Comparison of ENCODE assay signal across 30 cellular contexts in the genomic region with DNA sequence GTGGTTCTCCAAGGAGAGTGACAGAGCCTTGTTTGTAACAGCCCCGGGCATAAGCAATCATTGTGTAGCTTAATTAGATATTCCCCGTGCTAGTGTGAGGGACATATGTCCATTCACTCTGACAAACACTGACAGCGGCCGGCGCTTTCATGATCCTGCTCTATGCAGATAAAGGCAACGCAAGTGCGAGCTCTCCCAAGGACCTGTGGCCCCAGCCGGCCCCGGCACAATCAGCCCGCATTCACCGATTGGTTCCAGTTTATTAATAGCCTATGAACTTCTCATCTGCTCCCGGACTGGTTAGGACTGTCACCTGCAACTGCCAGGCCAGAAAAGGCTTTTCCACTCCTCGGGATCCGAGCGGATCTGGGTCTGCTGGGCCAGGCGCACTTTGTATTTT. TPM values are rescaled to one million over a fixed set of nuclear protein-coding genes. Genes with fewer than 3 reads are reported as not detected.
"Had no signal": no experiment of that assay in that cellular context is flagged by ENCODE, and none has a peak within 500 bp of the region (broad histone marks: within the 10 kb centered on the region; RNA-seq: fewer than 3 reads in every experiment).

No MANE protein-coding gene starts in this region.

- H3K4me3 Mint-ChIP-seq: activated CD4-positive, alpha-beta T cell treated with anti-CD3 and anti-CD28 coated beads for 36 hours; activated CD8-positive, alpha-beta memory T cell treated with anti-CD3 and anti-CD28 coated beads, Interleukin-2, amount 10 ng/mL, durations not matched to agents 7 days and 5 days; activated CD8-positive, alpha-beta T cell treated with anti-CD3 and anti-CD28 coated beads, Interleukin-2, amount 10 ng/mL, durations not matched to agents 7 days and 5 days; activated naive CD8-positive, alpha-beta T cell; activated T-cell treated with anti-CD3 and anti-CD28 coated beads, Interleukin-2, amount 50 U/mL, for 72 hours; effector memory CD8-positive, alpha-beta T cell; mesothelial cell of epicardium; naive thymus-derived CD8-positive, alpha-beta T cell; stimulated activated effector memory CD8-positive, alpha-beta T cell treated with anti-CD3 and anti-CD28 coated beads, Interleukin-12 subunit alpha, Interleukin-12 subunit beta, amount 100 ng/mL, for 72 hours; stimulated activated naive CD8-positive, alpha-beta T cell treated with anti-CD3 and anti-CD28 coated beads, Interleukin-15, Interleukin-2, amounts not matched to agents 100 ng/mL and 50 ng/mL, for 24 hours; T-cell; T-helper 2 cell treated with Interferon-gamma antibody and Interleukin-4, amounts not matched to agents 5 μg/mL and 100 μg/mL, for 36 hours had no signal

- DNase-seq: activated CD4-positive, alpha-beta T cell treated with anti-CD3 and anti-CD28 coated beads for 36 hours; activated CD4-positive, CD25-positive, alpha-beta regulatory T cell; activated CD8-positive, alpha-beta memory T cell treated with anti-CD3 and anti-CD28 coated beads, Interleukin-2, amount 10 ng/mL, durations not matched to agents 7 days and 5 days; activated CD8-positive, alpha-beta T cell treated with anti-CD3 and anti-CD28 coated beads, Interleukin-2, amount 10 ng/mL, durations not matched to agents 7 days and 5 days; activated effector memory CD4-positive, alpha-beta T cell treated with Interleukin-2 at 50 U/mL for 16 hours; activated naive CD4-positive, alpha-beta T cell treated with Interleukin-2 at 50 U/mL for 16 hours; activated T-cell treated with anti-CD3 and anti-CD28 coated beads, Interleukin-2, amount 50 U/mL, for 72 hours; aorta; body of pancreas; cerebellar nuclear complex; effector memory CD8-positive, alpha-beta T cell; erythroblast; naive thymus-derived CD8-positive, alpha-beta T cell; sigmoid colon; small intestine; stimulated activated CD4-positive, alpha-beta T cell treated with anti-CD3 and anti-CD28 coated beads, Interleukin-4, amount 100 ng/mL, for 24 hours; T-cell; thyroid gland; upper lobe of right lung had no signal

- H3K9me3 ChIP-seq: body of pancreas, sigmoid colon, thyroid gland, upper lobe of right lung had no signal

- H3K36me3 Mint-ChIP-seq: activated CD8-positive, alpha-beta memory T cell treated with anti-CD3 and anti-CD28 coated beads, Interleukin-2, amount 10 ng/mL, durations not matched to agents 7 days and 5 days; activated naive CD8-positive, alpha-beta T cell; mesothelial cell of epicardium; naive thymus-derived CD8-positive, alpha-beta T cell; stimulated activated effector memory CD8-positive, alpha-beta T cell treated with anti-CD3 and anti-CD28 coated beads, Interleukin-12 subunit alpha, Interleukin-12 subunit beta, amount 100 ng/mL, for 72 hours; T-cell had no signal

- H3K36me3 ChIP-seq: sigmoid colon, thyroid gland, upper lobe of right lung had no signal

- H3K9me3 Mint-ChIP-seq: activated T-cell treated with anti-CD3 and anti-CD28 coated beads, Interleukin-2, amount 50 U/mL, for 72 hours; effector memory CD8-positive, alpha-beta T cell; mesothelial cell of epicardium; naive thymus-derived CD8-positive, alpha-beta T cell; stimulated activated effector memory CD8-positive, alpha-beta T cell treated with anti-CD3 and anti-CD28 coated beads, Interleukin-12 subunit alpha, Interleukin-12 subunit beta, amount 100 ng/mL, for 72 hours; stimulated activated naive CD8-positive, alpha-beta T cell treated with anti-CD3 and anti-CD28 coated beads, Interleukin-15, Interleukin-2, amounts not matched to agents 100 ng/mL and 50 ng/mL, for 24 hours; T-cell; T-helper 2 cell treated with Interferon-gamma antibody and Interleukin-4, amounts not matched to agents 5 μg/mL and 100 μg/mL, for 36 hours had no signal

- ATAC-seq: activated CD4-positive, alpha-beta T cell treated with anti-CD3 and anti-CD28 coated beads for 36 hours; activated CD8-positive, alpha-beta memory T cell treated with anti-CD3 and anti-CD28 coated beads, Interleukin-2, amount 10 ng/mL, durations not matched to agents 7 days and 5 days; activated CD8-positive, alpha-beta T cell treated with anti-CD3 and anti-CD28 coated beads, Interleukin-2, amount 10 ng/mL, durations not matched to agents 7 days and 5 days; activated T-cell treated with anti-CD3 and anti-CD28 coated beads, Interleukin-2, amount 50 U/mL, for 72 hours; body of pancreas; effector memory CD8-positive, alpha-beta T cell; naive thymus-derived CD8-positive, alpha-beta T cell; stimulated activated effector memory CD8-positive, alpha-beta T cell treated with anti-CD3 and anti-CD28 coated beads, Interleukin-12 subunit alpha, Interleukin-12 subunit beta, amount 100 ng/mL, for 72 hours; T-cell; upper lobe of right lung had no signal

- H3K4me1 ChIP-seq: sigmoid colon, thyroid gland, upper lobe of right lung had no signal

- H3K27ac Mint-ChIP-seq: activated CD4-positive, alpha-beta T cell treated with anti-CD3 and anti-CD28 coated beads for 36 hours; activated CD8-positive, alpha-beta memory T cell treated with anti-CD3 and anti-CD28 coated beads, Interleukin-2, amount 10 ng/mL, durations not matched to agents 7 days and 5 days; activated CD8-positive, alpha-beta T cell treated with anti-CD3 and anti-CD28 coated beads, Interleukin-2, amount 10 ng/mL, durations not matched to agents 7 days and 5 days; activated naive CD8-positive, alpha-beta T cell; activated T-cell treated with anti-CD3 and anti-CD28 coated beads, Interleukin-2, amount 50 U/mL, for 72 hours; effector memory CD8-positive, alpha-beta T cell; mesothelial cell of epicardium; naive thymus-derived CD8-positive, alpha-beta T cell; stimulated activated effector memory CD8-positive, alpha-beta T cell treated with anti-CD3 and anti-CD28 coated beads, Interleukin-12 subunit alpha, Interleukin-12 subunit beta, amount 100 ng/mL, for 72 hours; stimulated activated naive CD8-positive, alpha-beta T cell treated with anti-CD3 and anti-CD28 coated beads, Interleukin-15, Interleukin-2, amounts not matched to agents 100 ng/mL and 50 ng/mL, for 24 hours; T-cell; T-helper 2 cell treated with Interferon-gamma antibody and Interleukin-4, amounts not matched to agents 5 μg/mL and 100 μg/mL, for 36 hours had no signal

- H3K27ac ChIP-seq: body of pancreas, coronary artery, sigmoid colon, thyroid gland, upper lobe of right lung had no signal

- FAIRE-seq: islet of Langerhans, small intestine had no signal

- H3K4me1 Mint-ChIP-seq: activated CD4-positive, alpha-beta T cell treated with anti-CD3 and anti-CD28 coated beads for 36 hours; naive thymus-derived CD8-positive, alpha-beta T cell; T-cell had no signal

- H3K27me3 ChIP-seq: body of pancreas, thyroid gland had no signal

- H3K4me3 ChIP-seq: body of pancreas, coronary artery, sigmoid colon, thyroid gland, upper lobe of right lung had no signal

RNA-seq across cellular contexts. Expression of gene OLIG1, which starts 18.0 kb away (rescaled TPM):
- total RNA-seq: activated CD4-positive, alpha-beta T cell treated with anti-CD3 and anti-CD28 coated beads for 36 hours; activated CD8-positive, alpha-beta memory T cell treated with anti-CD3 and anti-CD28 coated beads, Interleukin-2, amount 10 ng/mL, durations not matched to agents 7 days and 5 days; activated CD8-positive, alpha-beta T cell treated with anti-CD3 and anti-CD28 coated beads, Interleukin-2, amount 10 ng/mL, durations not matched to agents 7 days and 5 days; activated T-cell treated with anti-CD3 and anti-CD28 coated beads, Interleukin-2, amount 50 U/mL, for 72 hours; aorta; body of pancreas; mesothelial cell of epicardium; naive thymus-derived CD8-positive, alpha-beta T cell; omental fat pad; sigmoid colon; subcutaneous adipose tissue; T-cell; thyroid gland had no signal
- polyA plus RNA-seq: aorta; naive thymus-derived CD8-positive, alpha-beta T cell; sigmoid colon; small intestine had no signal

RNA-seq across cellular contexts. Expression of gene OLIG2, which starts 26.2 kb away (rescaled TPM):
- total RNA-seq: activated CD4-positive, alpha-beta T cell treated with anti-CD3 and anti-CD28 coated beads for 36 hours; activated CD8-positive, alpha-beta memory T cell treated with anti-CD3 and anti-CD28 coated beads, Interleukin-2, amount 10 ng/mL, durations not matched to agents 7 days and 5 days; activated CD8-positive, alpha-beta T cell treated with anti-CD3 and anti-CD28 coated beads, Interleukin-2, amount 10 ng/mL, durations not matched to agents 7 days and 5 days; activated T-cell treated with anti-CD3 and anti-CD28 coated beads, Interleukin-2, amount 50 U/mL, for 72 hours; aorta; body of pancreas; lower leg skin; naive thymus-derived CD8-positive, alpha-beta T cell; omental fat pad; sigmoid colon; subcutaneous adipose tissue; T-cell; upper lobe of right lung had no signal
- polyA plus RNA-seq: adipose tissue; aorta; naive thymus-derived CD8-positive, alpha-beta T cell; sigmoid colon; small intestine had no signal
